In genomic region chr19:39479319-39479801, GRCh38 we compare ENCODE assay signal across 13 cellular contexts. TPM values are rescaled to one million over a fixed set of nuclear protein-coding genes. Genes with fewer than 3 reads are reported as not detected.
A peak's percentile ranks its signal among the peaks of the same experiment; 100 is the strongest.
DNase-seq lines count a peak whose midpoint lies in the region; ATAC-seq and TF ChIP-seq lines count a peak whose summit lies in the region.
"Not testable (repeated sequence)": the region's sequence is repeated elsewhere in the genome, so short reads cannot be mapped to it uniquely, and the experiment has no call there.
"Had no signal": no experiment of that assay in that cellular context is flagged by ENCODE, and none has a peak within 500 bp of the region (broad histone marks: within the 10 kb centered on the region; RNA-seq: fewer than 3 reads in every experiment).

No MANE protein-coding gene starts in this region.

- H3K4me1 Mint-ChIP-seq in CD4-positive, CD25-positive, alpha-beta regulatory T cell: peaks cover 4 to 35% (median 26%) of the 10 kb centered on the region in 4 donors
- peaks cover 25% of the 10 kb centered on the region for H3K4me1 Mint-ChIP-seq in activated B cell treated with CpG ODN at 0.5 μM for 24 hours
- H3K4me1 Mint-ChIP-seq in activated naive CD4-positive, alpha-beta T cell treated with anti-CD3 and anti-CD28 coated beads, Interleukin-2, amount 10 ng/mL, durations not matched to agents 7 days and 5 days: peaks cover 31% of the 10 kb centered on the region
- H3K4me1 Mint-ChIP-seq in stimulated activated effector memory CD8-positive, alpha-beta T cell treated with anti-CD3 and anti-CD28 coated beads, Interleukin-12 subunit alpha, Interleukin-12 subunit beta, amount 100 ng/mL, for 72 hours: peaks cover 37% of the 10 kb centered on the region

- not testable (repeated sequence) for H3K4me3 ChIP-seq in CD4-positive, CD25-positive, alpha-beta regulatory T cell (ENCODE audit: low read depth, low read length); HEK293 (ENCODE audit: low read depth, low read length); mesendoderm (ENCODE audit: low read length)
- H3K4me3 ChIP-seq in OCI-LY3 (ENCODE audit: low read length): peak overlapping the region; percentile 90

- not testable (repeated sequence) for H3K27me3 ChIP-seq in CD4-positive, CD25-positive, alpha-beta regulatory T cell (ENCODE audit: control insufficient read depth, insufficient read depth, low read length); OCI-LY3 (ENCODE audit: low read depth, low read length); mesendoderm (ENCODE audit: insufficient read depth, low read length, poor library complexity)

- DNase-seq in CD4-positive, CD25-positive, alpha-beta regulatory T cell; activated B cell treated with CpG ODN at 0.5 μM for 24 hours; activated naive CD4-positive, alpha-beta T cell treated with anti-CD3 and anti-CD28 coated beads, Interleukin-2, amount 10 ng/mL, durations not matched to agents 7 days and 5 days; epithelial cell of prostate (ENCODE audit: low read depth, low spot score); mesendoderm; stimulated activated effector memory CD8-positive, alpha-beta T cell treated with anti-CD3 and anti-CD28 coated beads, Interleukin-12 subunit alpha, Interleukin-12 subunit beta, amount 100 ng/mL, for 72 hours (ENCODE audit: low spot score in 2 of 2): not testable (repeated sequence)

- not testable (repeated sequence) for H3K23ac ChIP-seq in mesendoderm (ENCODE audit: low read length)

- not testable (repeated sequence) for H3K27me3 Mint-ChIP-seq in CD4-positive, CD25-positive, alpha-beta regulatory T cell; activated B cell treated with CpG ODN at 0.5 μM for 24 hours; activated naive CD4-positive, alpha-beta T cell treated with anti-CD3 and anti-CD28 coated beads, Interleukin-2, amount 10 ng/mL, durations not matched to agents 7 days and 5 days

- H3K79me2 ChIP-seq in OCI-LY3 (ENCODE audit: low read length) (peaks cover 32% of the 10 kb centered on the region), mesendoderm (ENCODE audit: control insufficient read depth, insufficient read depth, low read length) (peaks cover 17% of the 10 kb centered on the region)

- peak overlapping the region; percentile 64 for H3K4me2 ChIP-seq in OCI-LY3 (ENCODE audit: low read length)
- not testable (repeated sequence) for H3K4me2 ChIP-seq in mesendoderm (ENCODE audit: low read length)

- not testable (repeated sequence) for H2BK15ac ChIP-seq in mesendoderm (replicated peaks; ENCODE audit: low read depth)

- H3K27ac ChIP-seq in CD4-positive, CD25-positive, alpha-beta regulatory T cell (ENCODE audit: insufficient read depth, low read length, poor library complexity, severe bottlenecking); HEK293 (ENCODE audit: extremely low read depth, low read depth, low read length); mesendoderm (ENCODE audit: low read depth, low read length): not testable (repeated sequence)
- peak overlapping the region; percentile 59 for H3K27ac ChIP-seq in OCI-LY3 (ENCODE audit: low read length)
- H3K27ac ChIP-seq in epithelial cell of prostate: peak overlapping the region; percentile 64

- H3K9me3 Mint-ChIP-seq in CD4-positive, CD25-positive, alpha-beta regulatory T cell; activated B cell treated with CpG ODN at 0.5 μM for 24 hours; activated naive CD4-positive, alpha-beta T cell treated with anti-CD3 and anti-CD28 coated beads, Interleukin-2, amount 10 ng/mL, durations not matched to agents 7 days and 5 days; stimulated activated effector memory CD8-positive, alpha-beta T cell treated with anti-CD3 and anti-CD28 coated beads, Interleukin-12 subunit alpha, Interleukin-12 subunit beta, amount 100 ng/mL, for 72 hours: not testable (repeated sequence)

- WGBS in mesendoderm (ENCODE audit: extremely low coverage, insufficient coverage, low lambda C conversion rate): no CpG with 5 or more reads among the region's 11 CpGs

- not testable (repeated sequence) for H2AK5ac ChIP-seq in mesendoderm (ENCODE audit: low read length)

- peak overlapping the region; percentile 24; the same call in 1 of the 2 replicates for H2AFZ ChIP-seq in OCI-LY3 (ENCODE audit: low read depth, low read length)

- peaks cover 11% of the 10 kb centered on the region for H3K36me3 Mint-ChIP-seq in CD4-positive, CD25-positive, alpha-beta regulatory T cell
- H3K36me3 Mint-ChIP-seq in activated B cell treated with CpG ODN at 0.5 μM for 24 hours (ENCODE audit: low read depth): peaks cover 41% of the 10 kb centered on the region
- H3K36me3 Mint-ChIP-seq in activated naive CD4-positive, alpha-beta T cell treated with anti-CD3 and anti-CD28 coated beads, Interleukin-2, amount 10 ng/mL, durations not matched to agents 7 days and 5 days: peaks cover 18% of the 10 kb centered on the region
- peaks cover 68% of the 10 kb centered on the region for H3K36me3 Mint-ChIP-seq in stimulated activated effector memory CD8-positive, alpha-beta T cell treated with anti-CD3 and anti-CD28 coated beads, Interleukin-12 subunit alpha, Interleukin-12 subunit beta, amount 100 ng/mL, for 72 hours

- not testable (repeated sequence) for H3K9me3 ChIP-seq in CD4-positive, CD25-positive, alpha-beta regulatory T cell (ENCODE audit: control insufficient read depth in 2 of 2, low read length in 2 of 2); HEK293 (ENCODE audit: control insufficient read depth, insufficient read depth, low read depth, low read length); OCI-LY3 (ENCODE audit: insufficient read depth, low read length)

- H4K8ac ChIP-seq in mesendoderm (ENCODE audit: low read depth, low read length): not testable (repeated sequence)

- H3K4me3 Mint-ChIP-seq in CD4-positive, CD25-positive, alpha-beta regulatory T cell: peak overlapping the region in 3 of 4 donors; percentile 55 to 91 (median 87)
- H3K4me3 Mint-ChIP-seq in activated B cell treated with CpG ODN at 0.5 μM for 24 hours: peak overlapping the region; percentile 91
- H3K4me3 Mint-ChIP-seq in activated naive CD4-positive, alpha-beta T cell treated with anti-CD3 and anti-CD28 coated beads, Interleukin-2, amount 10 ng/mL, durations not matched to agents 7 days and 5 days: peak overlapping the region; percentile 88
- H3K4me3 Mint-ChIP-seq in stimulated activated effector memory CD8-positive, alpha-beta T cell treated with anti-CD3 and anti-CD28 coated beads, Interleukin-12 subunit alpha, Interleukin-12 subunit beta, amount 100 ng/mL, for 72 hours: peak overlapping the region; percentile 81

- not testable (repeated sequence) for H3K18ac ChIP-seq in mesendoderm (ENCODE audit: low read length)

- H3K9ac ChIP-seq in OCI-LY3 (ENCODE audit: low read length): peak overlapping the region; percentile 71; the same call in 1 of the 2 replicates
- H3K9ac ChIP-seq in mesendoderm (ENCODE audit: low read length): not testable (repeated sequence)

- peak overlapping the region; percentile 49 for H3K56ac ChIP-seq in mesendoderm (ENCODE audit: low read length)

- H4K5ac ChIP-seq in mesendoderm (ENCODE audit: low read length): not testable (repeated sequence)

- H4K20me1 ChIP-seq in OCI-LY3 (ENCODE audit: insufficient read depth, low read length): not testable (repeated sequence)

- POLR2A ChIA-PET in HEK293 (lab: Yijun Ruan, JAX): interaction anchor here (2.0 kb wide), 1 partner anchor 44 kb away, joined by 11 read pairs; the partner anchor contains the start of gene RPS16
- POLR2A ChIA-PET in activated B cell treated with CpG ODN at 0.5 μM for 24 hours (lab: Charles Lee): not testable (repeated sequence)

- H3K36me3 ChIP-seq in CD4-positive, CD25-positive, alpha-beta regulatory T cell (ENCODE audit: control insufficient read depth, insufficient read depth, low read length): peaks cover 11% of the 10 kb centered on the region
- H3K36me3 ChIP-seq in HEK293 (ENCODE audit: control insufficient read depth in 2 of 2, insufficient read depth in 1 of 2, low read length in 2 of 2) (peaks cover 40 to 61% of the 10 kb centered on the region in 2 experiments), OCI-LY3 (replicated peaks; ENCODE audit: low read depth, low read length) (peaks cover 36% of the 10 kb centered on the region), mesendoderm (ENCODE audit: control insufficient read depth, insufficient read depth, low read length) (peaks cover 13% of the 10 kb centered on the region)

- peaks cover 19% of the 10 kb centered on the region for H3K4me1 ChIP-seq in CD4-positive, CD25-positive, alpha-beta regulatory T cell (ENCODE audit: control insufficient read depth, insufficient read depth, low read length, poor library complexity, severe bottlenecking)
- H3K4me1 ChIP-seq in HEK293 (ENCODE audit: control insufficient read depth, insufficient read depth, low read length): peaks cover 15% of the 10 kb centered on the region
- peaks cover 20% of the 10 kb centered on the region for H3K4me1 ChIP-seq in OCI-LY3 (ENCODE audit: low read length)
- H3K4me1 ChIP-seq in mesendoderm (ENCODE audit: control insufficient read depth, low read depth, low read length): not testable (repeated sequence)

- CTCF ChIA-PET in HEK293 (lab: Yijun Ruan, JAX): interaction anchor here (6.1 kb wide), 1 partner anchor 53 kb away, joined by 174 read pairs; the partner anchor contains the start of gene EID2B
- CTCF ChIA-PET in activated B cell treated with CpG ODN at 0.5 μM for 24 hours (lab: Charles Lee); activated naive CD4-positive, alpha-beta T cell treated with anti-CD3 and anti-CD28 coated beads, Interleukin-2, amount 10 ng/mL, durations not matched to agents 7 days and 5 days (lab: Charles Lee): not testable (repeated sequence)

- H2BK120ac ChIP-seq in mesendoderm (ENCODE audit: low read depth, low read length): not testable (repeated sequence)

- peak overlapping the region in 2 of 3 donors; percentile 96 for H3K27ac Mint-ChIP-seq in CD4-positive, CD25-positive, alpha-beta regulatory T cell
- peak overlapping the region; percentile 47 for H3K27ac Mint-ChIP-seq in activated B cell treated with CpG ODN at 0.5 μM for 24 hours
- H3K27ac Mint-ChIP-seq in activated naive CD4-positive, alpha-beta T cell treated with anti-CD3 and anti-CD28 coated beads, Interleukin-2, amount 10 ng/mL, durations not matched to agents 7 days and 5 days: peak overlapping the region; percentile 88
- peak overlapping the region; percentile 94 for H3K27ac Mint-ChIP-seq in stimulated activated effector memory CD8-positive, alpha-beta T cell treated with anti-CD3 and anti-CD28 coated beads, Interleukin-12 subunit alpha, Interleukin-12 subunit beta, amount 100 ng/mL, for 72 hours

- H3K79me1 ChIP-seq in mesendoderm (ENCODE audit: low read length): peaks cover 14% of the 10 kb centered on the region

- not testable (repeated sequence) for H3K4ac ChIP-seq in mesendoderm (ENCODE audit: low read depth, low read length)

- intact Hi-C loops in activated B cell treated with CpG ODN at 0.5 μM for 24 hours (cut with micrococcal nuclease): not testable (repeated sequence)

- not testable (repeated sequence) for TF ChIP-seq CTCF in HEK293 (tag by site-specific recombination; IDR thresholded peaks at IDR 0.05); OCI-LY3 (IDR thresholded peaks at IDR 0.05; ENCODE audit: low read depth, low read length); activated B cell treated with CpG ODN at 0.5 μM for 24 hours (IDR thresholded peaks at IDR 0.05)

- not testable (repeated sequence) for H2BK5ac ChIP-seq in mesendoderm (ENCODE audit: low read length)

- ATAC-seq in CD4-positive, CD25-positive, alpha-beta regulatory T cell (ENCODE audit: low read depth in 2 of 2); activated B cell treated with CpG ODN at 0.5 μM for 24 hours (ENCODE audit: low read depth); stimulated activated effector memory CD8-positive, alpha-beta T cell treated with anti-CD3 and anti-CD28 coated beads, Interleukin-12 subunit alpha, Interleukin-12 subunit beta, amount 100 ng/mL, for 72 hours: not testable (repeated sequence)

RNA-seq across cellular contexts. Expression of gene TIMM50, which starts 1.3 kb away (rescaled TPM):
- 45.3 TPM for total RNA-seq in CD4-positive, CD25-positive, alpha-beta regulatory T cell
- polyA plus RNA-seq in CD4-positive, CD25-positive, alpha-beta regulatory T cell: 10 to 100 TPM; 35.4 to 47.4 (median 40.2) TPM
- total RNA-seq in activated B cell treated with CpG ODN at 0.5 μM for 24 hours: 63.8 and 68.9 TPM in 2 replicates
- polyA plus RNA-seq in mesendoderm (2013, experiment 1 of 2): 131 TPM
- 137 TPM for polyA plus RNA-seq in mesendoderm (2013, experiment 2 of 2)

RNA-seq across cellular contexts. Expression of gene DLL3, which starts 19.4 kb away (rescaled TPM):
- total RNA-seq in CD4-positive, CD25-positive, alpha-beta regulatory T cell: 0.17 TPM
- under 1 TPM in 1 of 4 donors, not detected in 3; 0.13 TPM for polyA plus RNA-seq in CD4-positive, CD25-positive, alpha-beta regulatory T cell
- 0.53 and 0.73 TPM in 2 replicates for total RNA-seq in activated B cell treated with CpG ODN at 0.5 μM for 24 hours
- 2.2 TPM for polyA plus RNA-seq in mesendoderm (2013, experiment 1 of 2)
- 2.4 TPM for polyA plus RNA-seq in mesendoderm (2013, experiment 2 of 2)
- total RNA-seq: mesenteric fat pad, posterior vena cava had no signal

RNA-seq across cellular contexts. Expression of gene SUPT5H, which starts 34.0 kb away (rescaled TPM):
- total RNA-seq in CD4-positive, CD25-positive, alpha-beta regulatory T cell: 322 TPM
- polyA plus RNA-seq in CD4-positive, CD25-positive, alpha-beta regulatory T cell: 10 to 100 TPM; 75.1 to 83.9 (median 82.8) TPM
- 184 and 200 TPM in 2 replicates for total RNA-seq in activated B cell treated with CpG ODN at 0.5 μM for 24 hours
- polyA plus RNA-seq in mesendoderm (2013, experiment 1 of 2): 89.8 TPM
- 88.7 TPM for polyA plus RNA-seq in mesendoderm (2013, experiment 2 of 2)

RNA-seq across cellular contexts. Expression of gene SELENOV, which starts 35.6 kb away (rescaled TPM):
- not detected for total RNA-seq in CD4-positive, CD25-positive, alpha-beta regulatory T cell
- polyA plus RNA-seq in CD4-positive, CD25-positive, alpha-beta regulatory T cell: not detected
- total RNA-seq in activated B cell treated with CpG ODN at 0.5 μM for 24 hours: not detected in 2 replicates
- polyA plus RNA-seq in mesendoderm (2013, experiment 1 of 2): 5.9 TPM
- polyA plus RNA-seq in mesendoderm (2013, experiment 2 of 2): 7.0 TPM
- total RNA-seq: GM12878, kidney, M059J, mesenteric fat pad, posterior vena cava had no signal
- polyA plus RNA-seq: GM12878 had no signal

RNA-seq across cellular contexts. Expression of gene RPS16, which starts 43.6 kb away (rescaled TPM):
- 2,708 TPM for total RNA-seq in CD4-positive, CD25-positive, alpha-beta regulatory T cell
- polyA plus RNA-seq in CD4-positive, CD25-positive, alpha-beta regulatory T cell: 1,000 to 10,000 TPM; 1,440 to 2,367 (median 1,925) TPM
- 4,002 and 4,656 TPM in 2 replicates for total RNA-seq in activated B cell treated with CpG ODN at 0.5 μM for 24 hours
- polyA plus RNA-seq in mesendoderm (2013, experiment 1 of 2): 4,239 TPM
- polyA plus RNA-seq in mesendoderm (2013, experiment 2 of 2): 4,455 TPM
